Comparison of ENCODE assay signal across 22 cellular contexts in genomic region chr19:34405892-34406660, GRCh38. TPM values are rescaled to one million over a fixed set of nuclear protein-coding genes. Genes with fewer than 3 reads are reported as not detected.
DNase-seq lines count a peak whose midpoint lies in the region; ATAC-seq, FAIRE-seq and TF ChIP-seq lines count a peak whose summit lies in the region.
"Had no signal": no experiment of that assay in that cellular context is flagged by ENCODE, and none has a peak within 500 bp of the region (broad histone marks: within the 10 kb centered on the region; RNA-seq: fewer than 3 reads in every experiment).

No MANE protein-coding gene starts in this region.

- H3K4me1 Mint-ChIP-seq in activated naive CD4-positive, alpha-beta T cell treated with anti-CD3 and anti-CD28 coated beads, Interleukin-2, amount 50 U/mL, for 24 hours = peaks cover 41% of the 10 kb centered on the region
- H3K4me1 Mint-ChIP-seq in stimulated activated naive CD8-positive, alpha-beta T cell treated with anti-CD3 and anti-CD28 coated beads, Interleukin-15, amount 100 ng/mL, for 72 hours = peaks cover 55% of the 10 kb centered on the region

- intact Hi-C loops in Panc1 (cut with micrococcal nuclease; ENCODE audit: unreplicated experiment) = no loop called here
- intact Hi-C loops in kidney (cut with DNase I) = no loop called here

- H3K4me1 ChIP-seq in Panc1 (ENCODE audit: control insufficient read depth, insufficient read depth, low read length) (0 out of 2 replicates have a peak, but pooled peaks cover 3% of the 10 kb centered on the region), kidney (ENCODE audit: control insufficient read depth in 1 of 2, insufficient read depth in 1 of 2, low read depth in 1 of 2, low read length in 2 of 2) (peaks cover 0 to 2% of the 10 kb centered on the region in 2 donors)

- H3K27me3 ChIP-seq in Panc1 (ENCODE audit: control insufficient read depth, insufficient read depth, low read length) = no peaks in the 10 kb centered on the region
- H3K27me3 ChIP-seq: ovary, sigmoid colon had no signal

- H3K9me3 Mint-ChIP-seq in activated naive CD4-positive, alpha-beta T cell treated with anti-CD3 and anti-CD28 coated beads, Interleukin-2, amount 50 U/mL, for 24 hours = no peaks in the 10 kb centered on the region
- H3K9me3 Mint-ChIP-seq in stimulated activated naive CD8-positive, alpha-beta T cell treated with anti-CD3 and anti-CD28 coated beads, Interleukin-15, amount 100 ng/mL, for 72 hours = no peaks in the 10 kb centered on the region
- H3K9me3 Mint-ChIP-seq in activated naive CD4-positive, alpha-beta T cell treated with anti-CD3 and anti-CD28 coated beads, Interleukin-2, amount 50 U/mL, for 72 hours = no peaks in the 10 kb centered on the region

- no peak for ATAC-seq in Panc1
- no peak for ATAC-seq in stimulated activated naive CD8-positive, alpha-beta T cell treated with anti-CD3 and anti-CD28 coated beads, Interleukin-15, amount 100 ng/mL, for 72 hours
- ATAC-seq in activated naive CD4-positive, alpha-beta T cell treated with anti-CD3 and anti-CD28 coated beads, Interleukin-2, amount 50 U/mL, for 72 hours = no peak
- ATAC-seq: SK-N-SH treated with all-trans-retinoic acid at 6 μM for 48 hours had no signal

- H3K27me3 Mint-ChIP-seq in activated naive CD4-positive, alpha-beta T cell treated with anti-CD3 and anti-CD28 coated beads, Interleukin-2, amount 50 U/mL, for 24 hours = no peaks in the 10 kb centered on the region
- no peaks in the 10 kb centered on the region for H3K27me3 Mint-ChIP-seq in stimulated activated naive CD8-positive, alpha-beta T cell treated with anti-CD3 and anti-CD28 coated beads, Interleukin-15, amount 100 ng/mL, for 72 hours

- H3K36me3 Mint-ChIP-seq in activated naive CD4-positive, alpha-beta T cell treated with anti-CD3 and anti-CD28 coated beads, Interleukin-2, amount 50 U/mL, for 24 hours = peaks cover 6% of the 10 kb centered on the region
- H3K36me3 Mint-ChIP-seq in activated naive CD4-positive, alpha-beta T cell treated with anti-CD3 and anti-CD28 coated beads, Interleukin-2, amount 50 U/mL, for 72 hours = peaks cover 16 to 18% of the 10 kb centered on the region in 2 donors

- FAIRE-seq in kidney (lab: Jason Lieb, UNC) = no peak
- FAIRE-seq: colon, G401.6, GM12891 had no signal

- POLR2A ChIA-PET in Panc1 (lab: Charles Lee) = interaction anchor here (0.5 to 0.8 kb wide), 2 partner anchors 37 to 197 kb away, joined by 3 read pairs; no protein-coding TSS in a partner anchor

- TF ChIP-seq CTCF in Panc1 (IDR thresholded peaks at IDR 0.05) (no peak), kidney (IDR thresholded peaks at IDR 0.05; ENCODE audit: borderline replicate concordance, extremely low read depth, insufficient read depth) (no peak)

- no peak for DNase-seq in activated naive CD4-positive, alpha-beta T cell (lab: John Stamatoyannopoulos, UW)
- DNase-seq in Panc1 (ENCODE audit: low read depth, low spot score) (no peak), kidney (peak; percentile 18), GM03348 (ENCODE audit: low spot score) (no peak)
- DNase-seq in stimulated activated naive CD8-positive, alpha-beta T cell treated with anti-CD3 and anti-CD28 coated beads, Interleukin-15, amount 100 ng/mL, for 72 hours = no peak
- DNase-seq in activated naive CD4-positive, alpha-beta T cell treated with anti-CD3 and anti-CD28 coated beads, Interleukin-2, amount 50 U/mL, for 72 hours (ENCODE audit: low spot score in 2 of 2) = no peak
- no peak for DNase-seq in activated effector memory CD4-positive, alpha-beta T cell treated with anti-CD3 and anti-CD28 coated beads, Interleukin-2, amount 50 U/mL, for 16 hours
- DNase-seq: activated CD4-positive, alpha-beta T cell treated with anti-CD3 and anti-CD28 coated beads, Interleukin-2, amount 50 U/mL, for 48 hours; activated effector memory CD4-positive, alpha-beta T cell treated with Interleukin-2 at 50 U/mL for 16 hours; foreskin fibroblast; Kasumi-1; NCI-H1417; NCI-H774; stimulated activated CD4-positive, alpha-beta T cell treated with anti-CD3 and anti-CD28 coated beads, Interleukin-1b, Interleukin-23, amount 100 ng/mL, for 48 hours had no signal

- H3K9ac ChIP-seq in kidney (ENCODE audit: low read length in 2 of 2) = no peak overlapping the region

- H3K9me3 ChIP-seq in Panc1 (ENCODE audit: control insufficient read depth, insufficient read depth, low read depth, low read length) (no peaks in the 10 kb centered on the region), kidney (ENCODE audit: control insufficient read depth in 1 of 2, low read length in 2 of 2) (no peaks in the 10 kb centered on the region)
- H3K9me3 ChIP-seq: ovary, sigmoid colon had no signal

- H3K27ac Mint-ChIP-seq in activated naive CD4-positive, alpha-beta T cell treated with anti-CD3 and anti-CD28 coated beads, Interleukin-2, amount 50 U/mL, for 24 hours = no peak overlapping the region
- H3K27ac Mint-ChIP-seq in stimulated activated naive CD8-positive, alpha-beta T cell treated with anti-CD3 and anti-CD28 coated beads, Interleukin-15, amount 100 ng/mL, for 72 hours = peak overlapping the region in 1 of 2 donors; percentile 19
- H3K27ac Mint-ChIP-seq in activated naive CD4-positive, alpha-beta T cell treated with anti-CD3 and anti-CD28 coated beads, Interleukin-2, amount 50 U/mL, for 72 hours = no peak overlapping the region

- TSS peak; percentile 53 for BruUV-seq in Panc1 (replicated peaks; lab: Mats Ljungman, UMichigan)

- H3K36me3 ChIP-seq in Panc1 (ENCODE audit: control insufficient read depth, insufficient read depth, low read length) = no peaks in the 10 kb centered on the region; the same call in 1 of the 2 replicates
- peaks cover 4 to 7% of the 10 kb centered on the region in 2 donors for H3K36me3 ChIP-seq in kidney (ENCODE audit: control insufficient read depth in 1 of 2, insufficient read depth in 2 of 2, low read length in 2 of 2)
- H3K36me3 ChIP-seq: ovary had no signal

- H3K27ac ChIP-seq in Panc1 (ENCODE audit: low read length) = no peak overlapping the region
- H3K27ac ChIP-seq in kidney (ENCODE audit: low read depth in 2 of 2, low read length in 2 of 2) = no peak overlapping the region
- H3K27ac ChIP-seq: HL-60, ovary, sigmoid colon had no signal

- in situ Hi-C loops in Panc1 (cut with HindIII; ENCODE audit: low pct_unique_long_range_greater_than_20kb, low sequenced_read_pairs) = no loop called here

- peak overlapping the region; percentile 89 for H3K4me3 Mint-ChIP-seq in activated naive CD4-positive, alpha-beta T cell treated with anti-CD3 and anti-CD28 coated beads, Interleukin-2, amount 50 U/mL, for 24 hours
- peak overlapping the region; percentile 95 to 99 for H3K4me3 Mint-ChIP-seq in stimulated activated naive CD8-positive, alpha-beta T cell treated with anti-CD3 and anti-CD28 coated beads, Interleukin-15, amount 100 ng/mL, for 72 hours

- CTCF ChIA-PET in Panc1 (lab: Charles Lee) = no interaction called here

- H3K4me3 ChIP-seq in Panc1 (ENCODE audit: low read depth in 2 of 2, low read length in 2 of 2) (no peak overlapping the region), kidney (ENCODE audit: low read length in 2 of 2) (no peak overlapping the region)
- H3K4me3 ChIP-seq: ovary, sigmoid colon had no signal

RNA-seq across cellular contexts. Expression of gene PDCD2L, which starts 1.9 kb away (rescaled TPM):
- total RNA-seq in Panc1 (2021; ENCODE audit: unreplicated experiment) (36.4 TPM), kidney (6.7 TPM)
- 31.8 TPM for polyA plus RNA-seq in Panc1 (2012; ENCODE audit: insufficient read length)
- polyA plus RNA-seq in kidney (ENCODE audit: insufficient read depth, low read depth, low replicate concordance) = 5.5 TPM
- 10 to 100 TPM; 18.0 to 32.8 TPM for total RNA-seq in activated naive CD4-positive, alpha-beta T cell treated with anti-CD3 and anti-CD28 coated beads, Interleukin-2, amount 50 U/mL, for 72 hours

RNA-seq across cellular contexts. Expression of gene UBA2, which starts 22.1 kb away (rescaled TPM):
- total RNA-seq in Panc1 (2021; ENCODE audit: unreplicated experiment) (215 TPM), kidney (63.6 TPM)
- polyA plus RNA-seq in Panc1 (2012; ENCODE audit: insufficient read length) = 228 TPM
- polyA plus RNA-seq in kidney (ENCODE audit: insufficient read depth, low read depth, low replicate concordance) = 41.3 TPM
- 100 to 1,000 TPM; 137 to 162 TPM for total RNA-seq in activated naive CD4-positive, alpha-beta T cell treated with anti-CD3 and anti-CD28 coated beads, Interleukin-2, amount 50 U/mL, for 72 hours

RNA-seq across cellular contexts. Expression of gene GPI, which starts 41.1 kb away (rescaled TPM):
- total RNA-seq in Panc1 (2021; ENCODE audit: unreplicated experiment) (370 TPM), kidney (257 TPM)
- 700 TPM for polyA plus RNA-seq in Panc1 (2012; ENCODE audit: insufficient read length)
- polyA plus RNA-seq in kidney (ENCODE audit: insufficient read depth, low read depth, low replicate concordance) = 315 TPM
- total RNA-seq in activated naive CD4-positive, alpha-beta T cell treated with anti-CD3 and anti-CD28 coated beads, Interleukin-2, amount 50 U/mL, for 72 hours = 100 to 1,000 TPM; 359 to 904 TPM
